ENCODE assay signal across 2 cellular contexts in the genomic region with DNA sequence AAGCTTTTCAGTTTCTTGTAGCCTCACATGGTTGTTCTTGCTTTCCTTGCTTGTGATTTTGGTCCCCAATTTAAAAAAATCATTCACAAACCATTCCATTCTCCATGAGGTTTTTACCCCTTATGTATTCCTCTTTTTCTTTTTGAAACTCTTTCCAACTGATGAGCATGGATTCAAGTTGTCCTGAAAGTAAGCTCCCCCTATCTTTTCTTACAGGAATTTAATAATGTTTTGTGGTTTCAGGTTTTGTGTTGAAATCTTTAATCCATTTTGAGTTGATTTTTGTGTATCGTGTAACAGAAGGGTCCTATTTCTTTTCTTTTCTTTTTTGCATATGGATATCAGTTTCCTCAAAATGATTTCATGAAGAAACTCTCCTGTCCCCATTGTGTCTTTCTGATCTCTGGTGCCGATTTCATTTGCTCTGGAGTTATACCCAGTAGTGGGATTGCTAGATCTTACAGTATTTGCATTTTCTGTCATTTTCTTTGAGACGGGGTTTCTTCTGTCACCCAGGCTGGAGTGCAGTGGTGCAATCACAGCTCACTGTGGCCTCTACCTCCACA.
TF ChIP-seq lines count a peak whose summit lies in the region.

No MANE protein-coding gene starts in this region.

TF ChIP-seq in HEK293, 187 proteins besides CTCF, POLR2A, EP300 and RAD21 (continued from another document):
- no peak for TF ChIP-seq ZNF148 (tag by site-specific recombination; IDR thresholded peaks at IDR 0.05; ENCODE audit: borderline replicate concordance)
- no peak for TF ChIP-seq REPIN1 (tag by site-specific recombination; IDR thresholded peaks at IDR 0.05; ENCODE audit: low read depth)
- TF ChIP-seq SETDB1 (IDR thresholded peaks at IDR 0.05; ENCODE audit: insufficient read length, low read length): no peak
- TF ChIP-seq AEBP2 (tag by site-specific recombination; IDR thresholded peaks at IDR 0.05; ENCODE audit: borderline replicate concordance): no peak
- no peak for TF ChIP-seq YY1 (tag by site-specific recombination; IDR thresholded peaks at IDR 0.05)
- no peak for TF ChIP-seq BCL11A (tag by site-specific recombination; IDR thresholded peaks at IDR 0.05; ENCODE audit: low read depth)
- 0 out of 2 replicates have a peak, but pooled peaks have one; percentile 13 for TF ChIP-seq IKZF3 (tag by site-specific recombination; IDR thresholded peaks at IDR 0.05)
- no peak for TF ChIP-seq ZNF341 (tag by site-specific recombination; IDR thresholded peaks at IDR 0.05; ENCODE audit: low read depth)
- TF ChIP-seq ZNF121 (tag by site-specific recombination; IDR thresholded peaks at IDR 0.05): no peak
- no peak for TF ChIP-seq ZNF398 (tag by site-specific recombination; IDR thresholded peaks at IDR 0.05)
- TF ChIP-seq ZNF335 (tag by site-specific recombination; conservative IDR thresholded peaks at IDR 0.05): no peak
- no peak for TF ChIP-seq ZFP69B (tag by site-specific recombination; IDR thresholded peaks at IDR 0.05)
- TF ChIP-seq ZNF366 (tag by site-specific recombination; conservative IDR thresholded peaks at IDR 0.05): 0 out of 2 replicates have a peak, but pooled peaks have one; percentile 37
- TF ChIP-seq ZNF391 (tag by site-specific recombination; IDR thresholded peaks at IDR 0.05; ENCODE audit: borderline replicate concordance, low read depth): no peak
- TF ChIP-seq SP7 (tag by site-specific recombination; IDR thresholded peaks at IDR 0.05): no peak
- TF ChIP-seq ZNF48 (tag by site-specific recombination; IDR thresholded peaks at IDR 0.05): no peak

TF ChIP-seq in K562, 482 proteins besides CTCF, POLR2A, EP300 and RAD21 (continued from another document):
- TF ChIP-seq, protein P1, sequence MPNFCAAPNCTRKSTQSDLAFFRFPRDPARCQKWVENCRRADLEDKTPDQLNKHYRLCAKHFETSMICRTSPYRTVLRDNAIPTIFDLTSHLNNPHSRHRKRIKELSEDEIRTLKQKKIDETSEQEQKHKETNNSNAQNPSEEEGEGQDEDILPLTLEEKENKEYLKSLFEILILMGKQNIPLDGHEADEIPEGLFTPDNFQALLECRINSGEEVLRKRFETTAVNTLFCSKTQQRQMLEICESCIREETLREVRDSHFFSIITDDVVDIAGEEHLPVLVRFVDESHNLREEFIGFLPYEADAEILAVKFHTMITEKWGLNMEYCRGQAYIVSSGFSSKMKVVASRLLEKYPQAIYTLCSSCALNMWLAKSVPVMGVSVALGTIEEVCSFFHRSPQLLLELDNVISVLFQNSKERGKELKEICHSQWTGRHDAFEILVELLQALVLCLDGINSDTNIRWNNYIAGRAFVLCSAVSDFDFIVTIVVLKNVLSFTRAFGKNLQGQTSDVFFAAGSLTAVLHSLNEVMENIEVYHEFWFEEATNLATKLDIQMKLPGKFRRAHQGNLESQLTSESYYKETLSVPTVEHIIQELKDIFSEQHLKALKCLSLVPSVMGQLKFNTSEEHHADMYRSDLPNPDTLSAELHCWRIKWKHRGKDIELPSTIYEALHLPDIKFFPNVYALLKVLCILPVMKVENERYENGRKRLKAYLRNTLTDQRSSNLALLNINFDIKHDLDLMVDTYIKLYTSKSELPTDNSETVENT (CRISPR knock-in tag; IDR thresholded peaks at IDR 0.05): peak; percentile 63; the same call in 1 of the 2 replicates
- TF ChIP-seq KLF16 (IDR thresholded peaks at IDR 0.05): 0 out of 2 replicates have a peak, but pooled peaks have one; percentile 4
- peak; percentile 54; the same call in 1 of the 2 replicates for TF ChIP-seq ID3 (CRISPR knock-in tag; IDR thresholded peaks at IDR 0.05)
- no peak for TF ChIP-seq ID3 (tag; IDR thresholded peaks at IDR 0.05)
- 0 out of 2 replicates have a peak, but pooled peaks have one; percentile 68 for TF ChIP-seq ELF2 (CRISPR knock-in tag; IDR thresholded peaks at IDR 0.05)
- no peak for TF ChIP-seq SETDB1 (IDR thresholded peaks at IDR 0.05; ENCODE audit: low read length)
